ENCODE assay signal across 1 cellular context in the genomic region with DNA sequence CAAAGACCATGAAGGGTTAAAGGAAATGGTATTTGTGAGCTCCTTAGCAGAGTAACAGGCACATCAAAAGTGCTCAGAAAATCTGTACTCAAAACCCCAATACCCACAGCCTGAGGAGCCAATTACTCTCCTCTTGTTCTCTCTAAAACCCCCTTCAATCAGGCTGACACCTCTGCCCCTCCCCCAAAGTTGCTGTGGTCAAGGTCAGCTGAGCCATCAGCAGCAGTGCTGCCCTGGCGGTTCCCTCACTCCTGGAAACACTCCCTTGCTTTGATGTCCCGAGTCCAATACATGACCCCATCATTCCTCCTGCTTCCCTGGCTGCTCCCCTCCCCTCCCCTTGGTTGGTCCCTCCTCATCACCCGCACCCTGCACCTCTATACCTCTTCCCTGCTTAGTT.
TF ChIP-seq lines count a peak whose summit lies in the region.

No MANE protein-coding gene starts in this region.

TF ChIP-seq in GM23338, 12 proteins besides CTCF, POLR2A, EP300 and RAD21 (continued from another document):
- TF ChIP-seq, protein P1, sequence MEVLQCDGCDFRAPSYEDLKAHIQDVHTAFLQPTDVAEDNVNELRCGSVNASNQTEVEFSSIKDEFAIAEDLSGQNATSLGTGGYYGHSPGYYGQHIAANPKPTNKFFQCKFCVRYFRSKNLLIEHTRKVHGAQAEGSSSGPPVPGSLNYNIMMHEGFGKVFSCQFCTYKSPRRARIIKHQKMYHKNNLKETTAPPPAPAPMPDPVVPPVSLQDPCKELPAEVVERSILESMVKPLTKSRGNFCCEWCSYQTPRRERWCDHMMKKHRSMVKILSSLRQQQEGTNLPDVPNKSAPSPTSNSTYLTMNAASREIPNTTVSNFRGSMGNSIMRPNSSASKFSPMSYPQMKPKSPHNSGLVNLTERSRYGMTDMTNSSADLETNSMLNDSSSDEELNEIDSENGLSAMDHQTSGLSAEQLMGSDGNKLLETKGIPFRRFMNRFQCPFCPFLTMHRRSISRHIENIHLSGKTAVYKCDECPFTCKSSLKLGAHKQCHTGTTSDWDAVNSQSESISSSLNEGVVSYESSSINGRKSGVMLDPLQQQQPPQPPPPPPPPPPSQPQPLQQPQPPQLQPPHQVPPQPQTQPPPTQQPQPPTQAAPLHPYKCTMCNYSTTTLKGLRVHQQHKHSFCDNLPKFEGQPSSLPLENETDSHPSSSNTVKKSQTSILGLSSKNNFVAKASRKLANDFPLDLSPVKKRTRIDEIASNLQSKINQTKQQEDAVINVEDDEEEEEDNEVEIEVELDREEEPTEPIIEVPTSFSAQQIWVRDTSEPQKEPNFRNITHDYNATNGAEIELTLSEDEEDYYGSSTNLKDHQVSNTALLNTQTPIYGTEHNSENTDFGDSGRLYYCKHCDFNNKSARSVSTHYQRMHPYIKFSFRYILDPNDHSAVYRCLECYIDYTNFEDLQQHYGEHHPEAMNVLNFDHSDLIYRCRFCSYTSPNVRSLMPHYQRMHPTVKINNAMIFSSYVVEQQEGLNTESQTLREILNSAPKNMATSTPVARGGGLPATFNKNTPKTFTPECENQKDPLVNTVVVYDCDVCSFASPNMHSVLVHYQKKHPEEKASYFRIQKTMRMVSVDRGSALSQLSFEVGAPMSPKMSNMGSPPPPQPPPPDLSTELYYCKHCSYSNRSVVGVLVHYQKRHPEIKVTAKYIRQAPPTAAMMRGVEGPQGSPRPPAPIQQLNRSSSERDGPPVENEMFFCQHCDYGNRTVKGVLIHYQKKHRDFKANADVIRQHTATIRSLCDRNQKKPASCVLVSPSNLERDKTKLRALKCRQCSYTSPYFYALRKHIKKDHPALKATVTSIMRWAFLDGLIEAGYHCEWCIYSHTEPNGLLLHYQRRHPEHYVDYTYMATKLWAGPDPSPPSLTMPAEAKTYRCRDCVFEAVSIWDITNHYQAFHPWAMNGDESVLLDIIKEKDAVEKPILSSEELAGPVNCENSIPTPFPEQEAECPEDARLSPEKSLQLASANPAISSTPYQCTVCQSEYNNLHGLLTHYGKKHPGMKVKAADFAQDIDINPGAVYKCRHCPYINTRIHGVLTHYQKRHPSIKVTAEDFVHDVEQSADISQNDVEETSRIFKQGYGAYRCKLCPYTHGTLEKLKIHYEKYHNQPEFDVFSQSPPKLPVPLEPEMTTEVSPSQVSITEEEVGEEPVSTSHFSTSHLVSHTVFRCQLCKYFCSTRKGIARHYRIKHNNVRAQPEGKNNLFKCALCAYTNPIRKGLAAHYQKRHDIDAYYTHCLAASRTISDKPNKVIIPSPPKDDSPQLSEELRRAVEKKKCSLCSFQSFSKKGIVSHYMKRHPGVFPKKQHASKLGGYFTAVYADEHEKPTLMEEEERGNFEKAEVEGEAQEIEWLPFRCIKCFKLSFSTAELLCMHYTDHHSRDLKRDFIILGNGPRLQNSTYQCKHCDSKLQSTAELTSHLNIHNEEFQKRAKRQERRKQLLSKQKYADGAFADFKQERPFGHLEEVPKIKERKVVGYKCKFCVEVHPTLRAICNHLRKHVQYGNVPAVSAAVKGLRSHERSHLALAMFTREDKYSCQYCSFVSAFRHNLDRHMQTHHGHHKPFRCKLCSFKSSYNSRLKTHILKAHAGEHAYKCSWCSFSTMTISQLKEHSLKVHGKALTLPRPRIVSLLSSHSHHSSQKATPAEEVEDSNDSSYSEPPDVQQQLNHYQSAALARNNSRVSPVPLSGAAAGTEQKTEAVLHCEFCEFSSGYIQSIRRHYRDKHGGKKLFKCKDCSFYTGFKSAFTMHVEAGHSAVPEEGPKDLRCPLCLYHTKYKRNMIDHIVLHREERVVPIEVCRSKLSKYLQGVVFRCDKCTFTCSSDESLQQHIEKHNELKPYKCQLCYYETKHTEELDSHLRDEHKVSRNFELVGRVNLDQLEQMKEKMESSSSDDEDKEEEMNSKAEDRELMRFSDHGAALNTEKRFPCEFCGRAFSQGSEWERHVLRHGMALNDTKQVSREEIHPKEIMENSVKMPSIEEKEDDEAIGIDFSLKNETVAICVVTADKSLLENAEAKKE (CRISPR knock-in tag; IDR thresholded peaks at IDR 0.05) = no peak
- TF ChIP-seq ZNF114 (CRISPR knock-in tag; IDR thresholded peaks at IDR 0.05) (no peak), NANOG (IDR thresholded peaks at IDR 0.05; ENCODE audit: borderline replicate concordance) (no peak), STAT1 (IDR thresholded peaks at IDR 0.05; ENCODE audit: unreplicated experiment) (no peak)
- TF ChIP-seq, protein P2, sequence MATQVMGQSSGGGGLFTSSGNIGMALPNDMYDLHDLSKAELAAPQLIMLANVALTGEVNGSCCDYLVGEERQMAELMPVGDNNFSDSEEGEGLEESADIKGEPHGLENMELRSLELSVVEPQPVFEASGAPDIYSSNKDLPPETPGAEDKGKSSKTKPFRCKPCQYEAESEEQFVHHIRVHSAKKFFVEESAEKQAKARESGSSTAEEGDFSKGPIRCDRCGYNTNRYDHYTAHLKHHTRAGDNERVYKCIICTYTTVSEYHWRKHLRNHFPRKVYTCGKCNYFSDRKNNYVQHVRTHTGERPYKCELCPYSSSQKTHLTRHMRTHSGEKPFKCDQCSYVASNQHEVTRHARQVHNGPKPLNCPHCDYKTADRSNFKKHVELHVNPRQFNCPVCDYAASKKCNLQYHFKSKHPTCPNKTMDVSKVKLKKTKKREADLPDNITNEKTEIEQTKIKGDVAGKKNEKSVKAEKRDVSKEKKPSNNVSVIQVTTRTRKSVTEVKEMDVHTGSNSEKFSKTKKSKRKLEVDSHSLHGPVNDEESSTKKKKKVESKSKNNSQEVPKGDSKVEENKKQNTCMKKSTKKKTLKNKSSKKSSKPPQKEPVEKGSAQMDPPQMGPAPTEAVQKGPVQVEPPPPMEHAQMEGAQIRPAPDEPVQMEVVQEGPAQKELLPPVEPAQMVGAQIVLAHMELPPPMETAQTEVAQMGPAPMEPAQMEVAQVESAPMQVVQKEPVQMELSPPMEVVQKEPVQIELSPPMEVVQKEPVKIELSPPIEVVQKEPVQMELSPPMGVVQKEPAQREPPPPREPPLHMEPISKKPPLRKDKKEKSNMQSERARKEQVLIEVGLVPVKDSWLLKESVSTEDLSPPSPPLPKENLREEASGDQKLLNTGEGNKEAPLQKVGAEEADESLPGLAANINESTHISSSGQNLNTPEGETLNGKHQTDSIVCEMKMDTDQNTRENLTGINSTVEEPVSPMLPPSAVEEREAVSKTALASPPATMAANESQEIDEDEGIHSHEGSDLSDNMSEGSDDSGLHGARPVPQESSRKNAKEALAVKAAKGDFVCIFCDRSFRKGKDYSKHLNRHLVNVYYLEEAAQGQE (IDR thresholded peaks at IDR 0.05; ENCODE audit: unreplicated experiment) = no peak
